ENCODE assay signal across 8 cellular contexts in genomic region chrX:124203311-124203710, GRCh38.
"Had no signal": no experiment of that assay in that cellular context is flagged by ENCODE, and none has a peak within 500 bp of the region (broad histone marks: within the 10 kb centered on the region; RNA-seq: fewer than 3 reads in every experiment).

No MANE protein-coding gene starts in this region.

- H3K4me1 ChIP-seq: HAP-1 had no signal

- H3K4me1 Mint-ChIP-seq: GM23338, IgD-negative memory B cell had no signal

- H3K4me3 ChIP-seq: GM23338, HAP-1 had no signal

- H3K36me3 ChIP-seq: HAP-1 had no signal

- H3K4me2 ChIP-seq: GM23338 had no signal

- H3K27ac Mint-ChIP-seq: GM23338, IgD-negative memory B cell had no signal

- FAIRE-seq: HTR-8/SVneo had no signal

- ATAC-seq: GM23338, HCT116 had no signal

- H2AFZ ChIP-seq: GM23338 had no signal

- DNase-seq: H7, Kasumi-1, KG1 had no signal

- H3K4me3 Mint-ChIP-seq: GM23338, IgD-negative memory B cell had no signal

- H3K36me3 Mint-ChIP-seq: IgD-negative memory B cell had no signal
